In genomic region chr12:64891629-64892028, GRCh38 we compare ENCODE assay signal across 22 cellular contexts.
"Had no signal": no experiment of that assay in that cellular context is flagged by ENCODE, and none has a peak within 500 bp of the region (broad histone marks: within the 10 kb centered on the region; RNA-seq: fewer than 3 reads in every experiment).

No MANE protein-coding gene starts in this region.

- H3K27ac ChIP-seq: epithelial cell of prostate, esophagus muscularis mucosa, gastroesophageal sphincter, left ventricle myocardium inferior, neutrophil, right atrium auricular region, suprapubic skin, thyroid gland, vagina had no signal

- H3K4me1 Mint-ChIP-seq: nephron; stimulated activated effector memory CD8-positive, alpha-beta T cell treated with anti-CD3 and anti-CD28 coated beads, Interleukin-12 subunit alpha, Interleukin-12 subunit beta, amount 100 ng/mL, for 72 hours had no signal

- FAIRE-seq: small intestine had no signal

- H3K4me3 Mint-ChIP-seq: naive B cell; nephron; stimulated activated effector memory CD8-positive, alpha-beta T cell treated with anti-CD3 and anti-CD28 coated beads, Interleukin-12 subunit alpha, Interleukin-12 subunit beta, amount 100 ng/mL, for 72 hours; type B pancreatic cell had no signal

- H3K36me3 Mint-ChIP-seq: naive B cell; stimulated activated effector memory CD8-positive, alpha-beta T cell treated with anti-CD3 and anti-CD28 coated beads, Interleukin-12 subunit alpha, Interleukin-12 subunit beta, amount 100 ng/mL, for 72 hours; type B pancreatic cell had no signal

- H3K27me3 ChIP-seq: right atrium auricular region, thyroid gland, vagina had no signal

- H3K4me1 ChIP-seq: esophagus muscularis mucosa, gastroesophageal sphincter, left ventricle myocardium inferior, right atrium auricular region, suprapubic skin, thyroid gland, vagina had no signal

- H3K4me3 ChIP-seq: esophagus muscularis mucosa, gastroesophageal sphincter, left ventricle myocardium inferior, lung, right atrium auricular region, suprapubic skin, thyroid gland, vagina had no signal

- H3K9me3 Mint-ChIP-seq: naive B cell; nephron; stimulated activated effector memory CD8-positive, alpha-beta T cell treated with anti-CD3 and anti-CD28 coated beads, Interleukin-12 subunit alpha, Interleukin-12 subunit beta, amount 100 ng/mL, for 72 hours; type B pancreatic cell had no signal

- DNase-seq: effector memory CD4-positive, alpha-beta T cell; glutamatergic neuron; islet precursor cell; left ventricle myocardium inferior; stimulated activated CD4-positive, alpha-beta T cell treated with anti-CD3 and anti-CD28 coated beads, Interleukin-12 subunit alpha, Interleukin-12 subunit beta, amount 100 ng/mL, for 4 hours; stimulated activated CD4-positive, alpha-beta T cell treated with anti-CD3 and anti-CD28 coated beads, Interleukin-2, amount 100 ng/mL, for 48 hours; stimulated activated CD8-positive, alpha-beta memory T cell treated with anti-CD3 and anti-CD28 coated beads, Interleukin-4, amount 100 ng/mL, for 48 hours; stimulated activated naive CD8-positive, alpha-beta T cell treated with anti-CD3 and anti-CD28 coated beads, Interleukin-15, Interleukin-2, amounts not matched to agents 100 U/mL and 50 U/mL, for 24 hours; thyroid gland had no signal

- H3K27ac Mint-ChIP-seq: naive B cell; stimulated activated effector memory CD8-positive, alpha-beta T cell treated with anti-CD3 and anti-CD28 coated beads, Interleukin-12 subunit alpha, Interleukin-12 subunit beta, amount 100 ng/mL, for 72 hours had no signal

- H3K36me3 ChIP-seq: esophagus muscularis mucosa, gastroesophageal sphincter, left ventricle myocardium inferior, neutrophil, right atrium auricular region, suprapubic skin, thyroid gland, vagina had no signal

- H3K9me3 ChIP-seq: esophagus muscularis mucosa, gastroesophageal sphincter, left ventricle myocardium inferior, neutrophil, right atrium auricular region, suprapubic skin, thyroid gland, vagina had no signal
